ENCODE assay signal across 1 cellular context in genomic region chr3:197001106-197001971, GRCh38.
TF ChIP-seq lines count a peak whose summit lies in the region.

No MANE protein-coding gene starts in this region.

TF ChIP-seq in GM12878, 131 proteins besides CTCF, POLR2A, EP300 and RAD21 (continues in another document):
- no peak for TF ChIP-seq ZNF622 (IDR thresholded peaks at IDR 0.05)
- TF ChIP-seq HCFC1 (IDR thresholded peaks at IDR 0.05; ENCODE audit: low read length) = no peak
- TF ChIP-seq IKZF2 (IDR thresholded peaks at IDR 0.05) = 0 out of 4 replicates have a peak, but pooled peaks of 1 of the 2 experiments have one; percentile 49
- no peak for TF ChIP-seq USF2 (IDR thresholded peaks at IDR 0.05; ENCODE audit: borderline replicate concordance, low read depth, low read length)
- no peak for TF ChIP-seq ZNF24 (IDR thresholded peaks at IDR 0.05)
- no peak for TF ChIP-seq HDGF (IDR thresholded peaks at IDR 0.05)
- TF ChIP-seq PKNOX1 (IDR thresholded peaks at IDR 0.05) = peak; percentile 48; the same call in 1 of the 2 replicates
- no peak for TF ChIP-seq EED (IDR thresholded peaks at IDR 0.05; ENCODE audit: low read depth)
- no peak for TF ChIP-seq SPI1 (IDR thresholded peaks at IDR 0.05; ENCODE audit: borderline replicate concordance, insufficient read depth, low read depth, low read length)
- TF ChIP-seq BHLHE40 (IDR thresholded peaks at IDR 0.05; ENCODE audit: borderline replicate concordance in 1 of 2, low read depth in 2 of 2, low read length in 1 of 2) = peak; percentile 67 to 79; a peak in 3 of 4 replicates
- no peak for TF ChIP-seq STAT1 (conservative IDR thresholded peaks at IDR 0.05)
- TF ChIP-seq ZSCAN29 (IDR thresholded peaks at IDR 0.05) = no peak
- peak; percentile 91 for TF ChIP-seq ZNF687 (IDR thresholded peaks at IDR 0.05)
- no peak for TF ChIP-seq NR2F1 (conservative IDR thresholded peaks at IDR 0.05)
- TF ChIP-seq CBFB (IDR thresholded peaks at IDR 0.05; ENCODE audit: low read depth) = no peak
- no peak for TF ChIP-seq ZNF207 (IDR thresholded peaks at IDR 0.05; ENCODE audit: borderline replicate concordance)
- TF ChIP-seq ESRRA (IDR thresholded peaks at IDR 0.05; ENCODE audit: low read length) = no peak
- TF ChIP-seq BRCA1 (IDR thresholded peaks at IDR 0.05; ENCODE audit: low read depth, low read length) = no peak
- TF ChIP-seq TCF12 (IDR thresholded peaks at IDR 0.05; ENCODE audit: low read depth, low read length) = peak; percentile 63; the same call in 1 of the 2 replicates
- no peak for TF ChIP-seq SUZ12 (IDR thresholded peaks at IDR 0.05; ENCODE audit: unreplicated experiment)
- TF ChIP-seq MLLT1 (IDR thresholded peaks at IDR 0.05) = no peak; the same call in 1 of the 2 replicates
- TF ChIP-seq WRNIP1 (IDR thresholded peaks at IDR 0.05; ENCODE audit: borderline replicate concordance, low read depth, low read length) = no peak
- TF ChIP-seq CBX5 (IDR thresholded peaks at IDR 0.05; ENCODE audit: low read depth) = no peak
- peak; percentile 80; the same call in 1 of the 2 replicates for TF ChIP-seq MTA2 (IDR thresholded peaks at IDR 0.05; ENCODE audit: low read depth)
- no peak for TF ChIP-seq NKRF (conservative IDR thresholded peaks at IDR 0.05)
- no peak for TF ChIP-seq TBL1XR1 (IDR thresholded peaks at IDR 0.05; ENCODE audit: low read depth, low read length)
- no peak for TF ChIP-seq ZBED1 (IDR thresholded peaks at IDR 0.05; ENCODE audit: borderline replicate concordance)
- TF ChIP-seq MYB (IDR thresholded peaks at IDR 0.05; ENCODE audit: borderline replicate concordance, low read depth, low read length) = no peak
- no peak for TF ChIP-seq SREBF1 (IDR thresholded peaks at IDR 0.05; ENCODE audit: low read length)
- no peak for TF ChIP-seq ZBTB40 (IDR thresholded peaks at IDR 0.05; ENCODE audit: borderline replicate concordance)
- TF ChIP-seq HDAC6 (IDR thresholded peaks at IDR 0.05; ENCODE audit: unreplicated experiment) = no peak
- TF ChIP-seq IRF5 (IDR thresholded peaks at IDR 0.05; ENCODE audit: borderline replicate concordance) = no peak
- no peak for TF ChIP-seq BACH1 (IDR thresholded peaks at IDR 0.05; ENCODE audit: borderline replicate concordance)
- no peak for TF ChIP-seq PAX5 (IDR thresholded peaks at IDR 0.05; ENCODE audit: borderline replicate concordance, low read depth, low read length)
- peak; percentile 29 for TF ChIP-seq MEF2B (IDR thresholded peaks at IDR 0.05; ENCODE audit: partially characterized antibody, poor library complexity, severe bottlenecking)
- no peak for TF ChIP-seq FOS (IDR thresholded peaks at IDR 0.05; ENCODE audit: borderline replicate concordance, extremely low read depth, insufficient read length)
- TF ChIP-seq SMAD5 (IDR thresholded peaks at IDR 0.05; ENCODE audit: low read depth) = no peak
- no peak for TF ChIP-seq MYC (IDR thresholded peaks at IDR 0.05; ENCODE audit: insufficient read depth, insufficient read length, insufficient replicate concordance, low read length, severe bottlenecking)
- TF ChIP-seq E2F8 (IDR thresholded peaks at IDR 0.05; ENCODE audit: low read depth, partially characterized antibody) = peak; percentile 48
- TF ChIP-seq ZBTB11 (CRISPR knock-in tag; IDR thresholded peaks at IDR 0.05) = no peak
